25 cellular contexts compared by ENCODE assay signal in the genomic region with DNA sequence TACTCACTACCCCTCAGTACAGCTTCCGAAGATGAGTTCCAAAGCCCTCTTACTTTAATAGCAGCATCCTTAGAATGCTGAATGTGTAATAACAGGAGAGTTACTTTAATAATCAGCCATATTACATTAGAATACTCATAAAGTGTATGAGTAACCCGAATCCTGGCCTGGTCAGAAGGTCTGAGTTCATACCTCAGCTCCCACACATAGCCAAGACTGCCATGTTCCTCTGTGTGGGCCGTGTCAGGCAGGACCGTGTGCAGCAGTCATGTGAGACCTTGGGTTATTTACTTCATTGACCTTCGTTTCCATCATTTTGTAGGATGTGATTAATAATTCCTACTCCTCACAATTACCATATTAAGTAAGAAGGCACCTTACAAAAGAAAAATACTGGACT.
DNase-seq lines count a peak whose midpoint lies in the region; ATAC-seq and TF ChIP-seq lines count a peak whose summit lies in the region.
"Had no signal": no experiment of that assay in that cellular context is flagged by ENCODE, and none has a peak within 500 bp of the region (broad histone marks: within the 10 kb centered on the region; RNA-seq: fewer than 3 reads in every experiment).

No MANE protein-coding gene starts in this region.

- DNase-seq in left ventricle myocardium inferior (no peak), heart left ventricle (no peak), kidney glomerular epithelial cell (lab: John Stamatoyannopoulos, UW) (peak; percentile 13), PC-3 (no peak)
- no peak for DNase-seq in stimulated activated CD4-positive, alpha-beta T cell treated with anti-CD3 and anti-CD28 coated beads, Interleukin-2, amount 100 ng/mL, for 48 hours
- DNase-seq in activated CD4-positive, alpha-beta T cell treated with anti-CD3 and anti-CD28 coated beads for 4 hours = no peak
- DNase-seq: 8988T, ACHN, BE2C, Calu3, DMS79 treated with DMSO at 0.1 percent for 48 hours, GF-D8, Kasumi-1, MV-4-11, NCI-H1105, NCI-H1436 treated with DMSO at 0.1 percent for 48 hours, NCI-H187 treated with DMSO at 0.1 percent for 48 hours, NCI-H524, NCI-H774, SJCRH30 had no signal

- CTCF ChIA-PET in PC-3 (lab: Charles Lee) = no interaction called here

- no TSS peak for BruUV-seq in PC-3 (replicated peaks; lab: Mats Ljungman, UMichigan)

- H3K27ac ChIP-seq in left ventricle myocardium inferior (replicated peaks) (peak overlapping the region; percentile 74), heart left ventricle (no peak overlapping the region), subcutaneous abdominal adipose tissue (ENCODE audit: low read depth, low read length) (peak overlapping the region; percentile 97), PC-3 (ENCODE audit: low read length) (no peak overlapping the region)
- H3K27ac ChIP-seq: SJCRH30 had no signal

- TF ChIP-seq CTCF in left ventricle myocardium inferior (IDR thresholded peaks at IDR 0.05; ENCODE audit: borderline replicate concordance) = no peak
- no peak for TF ChIP-seq CTCF in heart left ventricle (IDR thresholded peaks at IDR 0.05)
- no peak for TF ChIP-seq CTCF in PC-3 (conservative IDR thresholded peaks at IDR 0.05; ENCODE audit: low read depth, low read length)

- H3F3A ChIP-seq in PC-3 (ENCODE audit: low read length, unreplicated experiment) = no peaks in the 10 kb centered on the region

- no peaks in the 10 kb centered on the region for H3K36me3 ChIP-seq in left ventricle myocardium inferior
- H3K36me3 ChIP-seq in heart left ventricle = no peaks in the 10 kb centered on the region
- H3K36me3 ChIP-seq in subcutaneous abdominal adipose tissue (ENCODE audit: control insufficient read depth in 5 of 5, insufficient read depth in 5 of 5, low read length in 5 of 5) = no peaks in the 10 kb centered on the region
- no peaks in the 10 kb centered on the region for H3K36me3 ChIP-seq in PC-3 (ENCODE audit: low read depth, low read length)
- H3K36me3 ChIP-seq: BE2C, SJCRH30 had no signal

- intact Hi-C loops in left ventricle myocardium inferior (cut with micrococcal nuclease) = no loop called here
- intact Hi-C loops in heart left ventricle (cut with DNase I) = loop anchor here in 1 of 10 donors (10.0 kb wide), 1 partner anchor 51 kb away; no protein-coding TSS in a partner anchor
- intact Hi-C loops in PC-3 (cut with micrococcal nuclease) = no loop called here

- H3K4me2 ChIP-seq in PC-3 (ENCODE audit: low read length) = no peak overlapping the region

- POLR2A ChIA-PET in PC-3 (lab: Charles Lee; ENCODE audit: unreplicated experiment) = no interaction called here

- no peaks in the 10 kb centered on the region for H4K20me1 ChIP-seq in PC-3 (ENCODE audit: low read length)

- ATAC-seq in heart left ventricle (no peak), HG03045 (IDR thresholded peaks at IDR 0.05; ENCODE audit: unreplicated experiment) (no peak), PC-3 (no peak)
- ATAC-seq: HCT116, HepG2, K562 had no signal

- H3K79me2 ChIP-seq in PC-3 (ENCODE audit: low read length) = no peaks in the 10 kb centered on the region

- TF ChIP-seq POLR2A in heart left ventricle (IDR thresholded peaks at IDR 0.05) = no peak

- no peaks in the 10 kb centered on the region for H3K27me3 ChIP-seq in left ventricle myocardium inferior (ENCODE audit: low read depth)
- no peaks in the 10 kb centered on the region for H3K27me3 ChIP-seq in heart left ventricle
- no peaks in the 10 kb centered on the region for H3K27me3 ChIP-seq in subcutaneous abdominal adipose tissue (ENCODE audit: control insufficient read depth in 5 of 5, insufficient read depth in 4 of 5, low read length in 5 of 5)
- no peaks in the 10 kb centered on the region for H3K27me3 ChIP-seq in PC-3 (ENCODE audit: low read length)
- H3K27me3 ChIP-seq: BE2C, SJCRH30 had no signal

- H3K9ac ChIP-seq in subcutaneous abdominal adipose tissue (ENCODE audit: low read length in 5 of 5) = no peak overlapping the region
- no peak overlapping the region for H3K9ac ChIP-seq in PC-3 (ENCODE audit: low read length)

- no peak overlapping the region for H2AFZ ChIP-seq in PC-3 (ENCODE audit: low read length)

- no peaks in the 10 kb centered on the region for H3K9me3 ChIP-seq in left ventricle myocardium inferior (replicated peaks)
- no peaks in the 10 kb centered on the region for H3K9me3 ChIP-seq in heart left ventricle
- H3K9me3 ChIP-seq in subcutaneous abdominal adipose tissue (ENCODE audit: control insufficient read depth in 5 of 5, low read length in 5 of 5) = no peaks in the 10 kb centered on the region
- no peaks in the 10 kb centered on the region for H3K9me3 ChIP-seq in PC-3 (ENCODE audit: low read length)
- H3K9me3 ChIP-seq: BE2C, SJCRH30 had no signal

- WGBS in heart left ventricle, 4 donors = 92 to 95% (median 94%) methylated on average over 5 of the region's 5 CpGs

- H3K4me3 ChIP-seq in left ventricle myocardium inferior = no peak overlapping the region
- no peak overlapping the region for H3K4me3 ChIP-seq in heart left ventricle
- H3K4me3 ChIP-seq in subcutaneous abdominal adipose tissue (ENCODE audit: low read depth in 1 of 5, low read length in 5 of 5) = no peak overlapping the region
- no peak overlapping the region for H3K4me3 ChIP-seq in PC-3 (ENCODE audit: low read length)
- H3K4me3 ChIP-seq: K562, SJCRH30 had no signal

- H3K9me2 ChIP-seq in PC-3 (replicated peaks; ENCODE audit: low read length) = no peaks in the 10 kb centered on the region

- H3K4me1 ChIP-seq in left ventricle myocardium inferior (peaks cover 37% of the 10 kb centered on the region), heart left ventricle (peaks cover 0 to 33% (median 16%) of the 10 kb centered on the region in 12 donors), subcutaneous abdominal adipose tissue (ENCODE audit: control insufficient read depth in 5 of 5, insufficient read depth in 5 of 5, low read length in 5 of 5) (peaks cover 6 to 28% (median 26%) of the 10 kb centered on the region in 5 donors), PC-3 (ENCODE audit: insufficient read depth, low read length) (no peaks in the 10 kb centered on the region)
- H3K4me1 ChIP-seq: BE2C had no signal

Comparison
In these comparisons a context has a peak if more than half of its experiments do, and no peak if none do; other contexts are left out.
1. H3K27ac ChIP-seq: peak in left ventricle myocardium inferior (single experiment) and subcutaneous abdominal adipose tissue (single experiment); none in heart left ventricle (0 of 12) and PC-3 (single experiment).